ENCODE assay signal across 23 cellular contexts in genomic region chr13:98352226-98352625, GRCh38.
"Had no signal": no experiment of that assay in that cellular context is flagged by ENCODE, and none has a peak within 500 bp of the region (broad histone marks: within the 10 kb centered on the region; RNA-seq: fewer than 3 reads in every experiment).

No MANE protein-coding gene starts in this region.

- H3K27me3 Mint-ChIP-seq: activated CD4-positive, alpha-beta memory T cell treated with anti-CD3 and anti-CD28 coated beads for 36 hours; activated CD4-positive, alpha-beta T cell treated with anti-CD3 and anti-CD28 coated beads, Interleukin-2, amount 10 ng/mL, durations not matched to agents 7 days and 5 days; activated naive CD8-positive, alpha-beta T cell treated with anti-CD3 and anti-CD28 coated beads, Interleukin-2, amount 50 U/mL, for 24 hours; T-helper 17 cell had no signal

- DNase-seq: activated CD4-positive, alpha-beta memory T cell treated with anti-CD3 and anti-CD28 coated beads for 36 hours; activated CD4-positive, alpha-beta T cell treated with anti-CD3 and anti-CD28 coated beads, Interleukin-2, amount 10 ng/mL, durations not matched to agents 7 days and 5 days; activated CD4-positive, CD25-positive, alpha-beta regulatory T cell; activated CD8-positive, alpha-beta memory T cell treated with anti-CD3 and anti-CD28 coated beads for 24 hours; activated effector memory CD4-positive, alpha-beta T cell treated with anti-CD3 and anti-CD28 coated beads, Interleukin-2, amount 50 U/mL, for 16 hours; activated naive CD4-positive, alpha-beta T cell treated with Interleukin-2 at 50 U/mL for 16 hours; activated naive CD8-positive, alpha-beta T cell treated with anti-CD3 and anti-CD28 coated beads, Interleukin-2, amount 50 U/mL, for 24 hours; activated T-cell treated with anti-CD3 and anti-CD28 coated beads, Interleukin-2, amount 50 U/mL, for 4 hours; amniotic stem cell; brain microvascular endothelial cell; Kasumi-1; KBM-7; NCI-H1105 treated with DMSO at 0.1 percent for 48 hours; NCI-H146; NCI-H187 treated with DMSO at 0.1 percent for 48 hours; NCI-H2081 treated with DMSO at 0.1 percent for 48 hours; NCI-H446; NCI-H524; Peyer's patch; SHP77 treated with DMSO at 0.1 percent for 48 hours; T-helper 17 cell; T-helper 9 cell had no signal

- H3K4me1 Mint-ChIP-seq: activated CD4-positive, alpha-beta T cell treated with anti-CD3 and anti-CD28 coated beads, Interleukin-2, amount 10 ng/mL, durations not matched to agents 7 days and 5 days; activated naive CD8-positive, alpha-beta T cell treated with anti-CD3 and anti-CD28 coated beads, Interleukin-2, amount 50 U/mL, for 24 hours; T-helper 17 cell had no signal

- H3K4me3 Mint-ChIP-seq: activated CD4-positive, alpha-beta memory T cell treated with anti-CD3 and anti-CD28 coated beads for 36 hours; activated CD4-positive, alpha-beta T cell treated with anti-CD3 and anti-CD28 coated beads, Interleukin-2, amount 10 ng/mL, durations not matched to agents 7 days and 5 days; activated naive CD8-positive, alpha-beta T cell treated with anti-CD3 and anti-CD28 coated beads, Interleukin-2, amount 50 U/mL, for 24 hours; activated T-cell treated with anti-CD3 and anti-CD28 coated beads, Interleukin-2, amount 50 U/mL, for 4 hours; T-helper 17 cell had no signal

- H3K36me3 Mint-ChIP-seq: activated CD4-positive, alpha-beta memory T cell treated with anti-CD3 and anti-CD28 coated beads for 36 hours; activated naive CD4-positive, alpha-beta T cell treated with anti-CD3 and anti-CD28 coated beads, Interleukin-2, amount 50 U/mL, for 72 hours had no signal

- H3K27ac Mint-ChIP-seq: activated CD4-positive, alpha-beta memory T cell treated with anti-CD3 and anti-CD28 coated beads for 36 hours; activated CD4-positive, alpha-beta T cell treated with anti-CD3 and anti-CD28 coated beads, Interleukin-2, amount 10 ng/mL, durations not matched to agents 7 days and 5 days; activated naive CD4-positive, alpha-beta T cell treated with anti-CD3 and anti-CD28 coated beads, Interleukin-2, amount 50 U/mL, for 72 hours; activated naive CD8-positive, alpha-beta T cell treated with anti-CD3 and anti-CD28 coated beads, Interleukin-2, amount 50 U/mL, for 24 hours; T-helper 17 cell had no signal

- H3K9me3 Mint-ChIP-seq: activated CD4-positive, alpha-beta T cell treated with anti-CD3 and anti-CD28 coated beads, Interleukin-2, amount 10 ng/mL, durations not matched to agents 7 days and 5 days; activated naive CD4-positive, alpha-beta T cell treated with anti-CD3 and anti-CD28 coated beads, Interleukin-2, amount 50 U/mL, for 72 hours; activated naive CD8-positive, alpha-beta T cell treated with anti-CD3 and anti-CD28 coated beads, Interleukin-2, amount 50 U/mL, for 24 hours had no signal
